1 cellular context compared by ENCODE assay signal in genomic region chr1:248873993-248874671, GRCh38.
TF ChIP-seq lines count a peak whose summit lies in the region.

No MANE protein-coding gene starts in this region.

TF ChIP-seq in HepG2, 621 proteins besides CTCF, POLR2A, EP300 and RAD21 (continued from another document and continues in another):
- TF ChIP-seq, protein P1, sequence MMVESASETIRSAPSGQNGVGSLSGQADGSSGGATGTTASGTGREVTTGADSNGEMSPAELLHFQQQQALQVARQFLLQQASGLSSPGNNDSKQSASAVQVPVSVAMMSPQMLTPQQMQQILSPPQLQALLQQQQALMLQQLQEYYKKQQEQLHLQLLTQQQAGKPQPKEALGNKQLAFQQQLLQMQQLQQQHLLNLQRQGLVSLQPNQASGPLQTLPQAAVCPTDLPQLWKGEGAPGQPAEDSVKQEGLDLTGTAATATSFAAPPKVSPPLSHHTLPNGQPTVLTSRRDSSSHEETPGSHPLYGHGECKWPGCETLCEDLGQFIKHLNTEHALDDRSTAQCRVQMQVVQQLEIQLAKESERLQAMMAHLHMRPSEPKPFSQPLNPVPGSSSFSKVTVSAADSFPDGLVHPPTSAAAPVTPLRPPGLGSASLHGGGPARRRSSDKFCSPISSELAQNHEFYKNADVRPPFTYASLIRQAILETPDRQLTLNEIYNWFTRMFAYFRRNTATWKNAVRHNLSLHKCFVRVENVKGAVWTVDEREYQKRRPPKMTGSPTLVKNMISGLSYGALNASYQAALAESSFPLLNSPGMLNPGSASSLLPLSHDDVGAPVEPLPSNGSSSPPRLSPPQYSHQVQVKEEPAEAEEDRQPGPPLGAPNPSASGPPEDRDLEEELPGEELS (CRISPR knock-in tag; IDR thresholded peaks at IDR 0.05) = no peak; the same call in 1 of the 2 replicates
- TF ChIP-seq ZNF282 (IDR thresholded peaks at IDR 0.05; ENCODE audit: partially characterized antibody) (no peak), NFIC (IDR thresholded peaks at IDR 0.05; ENCODE audit: low read length) (peak; percentile 23; the same call in 1 of the 2 replicates), BCL6 (CRISPR knock-in tag; IDR thresholded peaks at IDR 0.05) (no peak), ZNF337 (CRISPR knock-in tag; IDR thresholded peaks at IDR 0.05; ENCODE audit: borderline replicate concordance, low read depth) (no peak), ZKSCAN8 (CRISPR knock-in tag; IDR thresholded peaks at IDR 0.05; ENCODE audit: borderline replicate concordance) (no peak), ZNF883 (CRISPR knock-in tag; IDR thresholded peaks at IDR 0.05; ENCODE audit: not compliant biosample characterization) (no peak), AGO2 (optimal IDR thresholded peaks at IDR 0.05; ENCODE audit: low read depth, low read length) (no peak), DMAP1 (CRISPR knock-in tag; IDR thresholded peaks at IDR 0.05) (no peak), TAF15 (IDR thresholded peaks at IDR 0.05; ENCODE audit: low read depth, low read length, poor library complexity, severe bottlenecking) (no peak), MXD4 (CRISPR knock-in tag; IDR thresholded peaks at IDR 0.05) (no peak), MAZ (IDR thresholded peaks at IDR 0.05; ENCODE audit: borderline replicate concordance, low read depth, low read length) (peak; percentile 11; the same call in 1 of the 2 replicates), MAZ (CRISPR knock-in tag; IDR thresholded peaks at IDR 0.05; ENCODE audit: low read depth) (0 out of 2 replicates have a peak, but pooled peaks have one; percentile 17), POLR2AphosphoS2 (IDR thresholded peaks at IDR 0.05; ENCODE audit: low read depth, low read length) (no peak), PCBP1 (IDR thresholded peaks at IDR 0.05; ENCODE audit: borderline replicate concordance, low read depth, low read length) (no peak), ZNF770 (CRISPR knock-in tag; IDR thresholded peaks at IDR 0.05) (no peak), PAX8 (CRISPR knock-in tag; IDR thresholded peaks at IDR 0.05; ENCODE audit: borderline replicate concordance) (no peak), HOXD1 (CRISPR knock-in tag; IDR thresholded peaks at IDR 0.05) (no peak), ZBTB33 (CRISPR knock-in tag; IDR thresholded peaks at IDR 0.05) (0 out of 2 replicates have a peak, but pooled peaks have one; percentile 24), ADNP (CRISPR knock-in tag; IDR thresholded peaks at IDR 0.05) (no peak), ZNF709 (CRISPR knock-in tag; IDR thresholded peaks at IDR 0.05) (no peak), ZNF292 (CRISPR knock-in tag; IDR thresholded peaks at IDR 0.05; ENCODE audit: borderline replicate concordance, low read depth) (no peak; the same call in 1 of the 2 replicates), NCOA5 (CRISPR knock-in tag; IDR thresholded peaks at IDR 0.05) (no peak), NR2F6 (IDR thresholded peaks at IDR 0.05) (no peak), NR2F6 (CRISPR knock-in tag; IDR thresholded peaks at IDR 0.05) (0 out of 2 replicates have a peak, but pooled peaks have one; percentile 38), POLR2G (IDR thresholded peaks at IDR 0.05; ENCODE audit: low read depth, low read length) (no peak), ETV5 (CRISPR knock-in tag; IDR thresholded peaks at IDR 0.05; ENCODE audit: borderline replicate concordance) (no peak), BRF2 (CRISPR knock-in tag; IDR thresholded peaks at IDR 0.05) (peak; percentile 35; the same call in 1 of the 2 replicates), ZBTB2 (CRISPR knock-in tag; IDR thresholded peaks at IDR 0.05; ENCODE audit: low read depth) (peak; percentile 58; the same call in 1 of the 2 replicates), YEATS2 (CRISPR knock-in tag; IDR thresholded peaks at IDR 0.05; ENCODE audit: borderline replicate concordance) (0 out of 2 replicates have a peak, but pooled peaks have one; percentile 2), RCOR2 (CRISPR knock-in tag; IDR thresholded peaks at IDR 0.05) (no peak), ZNF350 (CRISPR knock-in tag; IDR thresholded peaks at IDR 0.05; ENCODE audit: borderline replicate concordance, low read depth) (peak; percentile 21; the same call in 1 of the 2 replicates), JUNB (CRISPR knock-in tag; IDR thresholded peaks at IDR 0.05; ENCODE audit: borderline replicate concordance) (no peak)
- TF ChIP-seq, protein P2, sequence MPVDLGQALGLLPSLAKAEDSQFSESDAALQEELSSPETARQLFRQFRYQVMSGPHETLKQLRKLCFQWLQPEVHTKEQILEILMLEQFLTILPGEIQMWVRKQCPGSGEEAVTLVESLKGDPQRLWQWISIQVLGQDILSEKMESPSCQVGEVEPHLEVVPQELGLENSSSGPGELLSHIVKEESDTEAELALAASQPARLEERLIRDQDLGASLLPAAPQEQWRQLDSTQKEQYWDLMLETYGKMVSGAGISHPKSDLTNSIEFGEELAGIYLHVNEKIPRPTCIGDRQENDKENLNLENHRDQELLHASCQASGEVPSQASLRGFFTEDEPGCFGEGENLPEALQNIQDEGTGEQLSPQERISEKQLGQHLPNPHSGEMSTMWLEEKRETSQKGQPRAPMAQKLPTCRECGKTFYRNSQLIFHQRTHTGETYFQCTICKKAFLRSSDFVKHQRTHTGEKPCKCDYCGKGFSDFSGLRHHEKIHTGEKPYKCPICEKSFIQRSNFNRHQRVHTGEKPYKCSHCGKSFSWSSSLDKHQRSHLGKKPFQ (CRISPR knock-in tag; IDR thresholded peaks at IDR 0.05; ENCODE audit: insufficient replicate concordance) = peak; percentile 42
- TF ChIP-seq, protein P3, sequence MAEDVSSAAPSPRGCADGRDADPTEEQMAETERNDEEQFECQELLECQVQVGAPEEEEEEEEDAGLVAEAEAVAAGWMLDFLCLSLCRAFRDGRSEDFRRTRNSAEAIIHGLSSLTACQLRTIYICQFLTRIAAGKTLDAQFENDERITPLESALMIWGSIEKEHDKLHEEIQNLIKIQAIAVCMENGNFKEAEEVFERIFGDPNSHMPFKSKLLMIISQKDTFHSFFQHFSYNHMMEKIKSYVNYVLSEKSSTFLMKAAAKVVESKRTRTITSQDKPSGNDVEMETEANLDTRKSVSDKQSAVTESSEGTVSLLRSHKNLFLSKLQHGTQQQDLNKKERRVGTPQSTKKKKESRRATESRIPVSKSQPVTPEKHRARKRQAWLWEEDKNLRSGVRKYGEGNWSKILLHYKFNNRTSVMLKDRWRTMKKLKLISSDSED (CRISPR knock-in tag; IDR thresholded peaks at IDR 0.05) = no peak
- TF ChIP-seq, protein P4, sequence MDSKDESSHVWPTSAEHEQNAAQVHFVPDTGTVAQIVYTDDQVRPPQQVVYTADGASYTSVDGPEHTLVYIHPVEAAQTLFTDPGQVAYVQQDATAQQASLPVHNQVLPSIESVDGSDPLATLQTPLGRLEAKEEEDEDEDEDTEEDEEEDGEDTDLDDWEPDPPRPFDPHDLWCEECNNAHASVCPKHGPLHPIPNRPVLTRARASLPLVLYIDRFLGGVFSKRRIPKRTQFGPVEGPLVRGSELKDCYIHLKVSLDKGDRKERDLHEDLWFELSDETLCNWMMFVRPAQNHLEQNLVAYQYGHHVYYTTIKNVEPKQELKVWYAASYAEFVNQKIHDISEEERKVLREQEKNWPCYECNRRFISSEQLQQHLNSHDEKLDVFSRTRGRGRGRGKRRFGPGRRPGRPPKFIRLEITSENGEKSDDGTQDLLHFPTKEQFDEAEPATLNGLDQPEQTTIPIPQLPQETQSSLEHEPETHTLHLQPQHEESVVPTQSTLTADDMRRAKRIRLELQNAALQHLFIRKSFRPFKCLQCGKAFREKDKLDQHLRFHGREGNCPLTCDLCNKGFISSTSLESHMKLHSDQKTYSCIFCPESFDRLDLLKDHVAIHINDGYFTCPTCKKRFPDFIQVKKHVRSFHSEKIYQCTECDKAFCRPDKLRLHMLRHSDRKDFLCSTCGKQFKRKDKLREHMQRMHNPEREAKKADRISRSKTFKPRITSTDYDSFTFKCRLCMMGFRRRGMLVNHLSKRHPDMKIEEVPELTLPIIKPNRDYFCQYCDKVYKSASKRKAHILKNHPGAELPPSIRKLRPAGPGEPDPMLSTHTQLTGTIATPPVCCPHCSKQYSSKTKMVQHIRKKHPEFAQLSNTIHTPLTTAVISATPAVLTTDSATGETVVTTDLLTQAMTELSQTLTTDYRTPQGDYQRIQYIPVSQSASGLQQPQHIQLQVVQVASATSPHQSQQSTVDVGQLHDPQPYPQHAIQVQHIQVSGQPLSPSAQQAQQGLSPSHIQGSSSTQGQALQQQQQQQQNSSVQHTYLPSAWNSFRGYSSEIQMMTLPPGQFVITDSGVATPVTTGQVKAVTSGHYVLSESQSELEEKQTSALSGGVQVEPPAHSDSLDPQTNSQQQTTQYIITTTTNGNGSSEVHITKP (CRISPR knock-in tag; IDR thresholded peaks at IDR 0.05; ENCODE audit: low read depth) = no peak
- TF ChIP-seq, protein P5, sequence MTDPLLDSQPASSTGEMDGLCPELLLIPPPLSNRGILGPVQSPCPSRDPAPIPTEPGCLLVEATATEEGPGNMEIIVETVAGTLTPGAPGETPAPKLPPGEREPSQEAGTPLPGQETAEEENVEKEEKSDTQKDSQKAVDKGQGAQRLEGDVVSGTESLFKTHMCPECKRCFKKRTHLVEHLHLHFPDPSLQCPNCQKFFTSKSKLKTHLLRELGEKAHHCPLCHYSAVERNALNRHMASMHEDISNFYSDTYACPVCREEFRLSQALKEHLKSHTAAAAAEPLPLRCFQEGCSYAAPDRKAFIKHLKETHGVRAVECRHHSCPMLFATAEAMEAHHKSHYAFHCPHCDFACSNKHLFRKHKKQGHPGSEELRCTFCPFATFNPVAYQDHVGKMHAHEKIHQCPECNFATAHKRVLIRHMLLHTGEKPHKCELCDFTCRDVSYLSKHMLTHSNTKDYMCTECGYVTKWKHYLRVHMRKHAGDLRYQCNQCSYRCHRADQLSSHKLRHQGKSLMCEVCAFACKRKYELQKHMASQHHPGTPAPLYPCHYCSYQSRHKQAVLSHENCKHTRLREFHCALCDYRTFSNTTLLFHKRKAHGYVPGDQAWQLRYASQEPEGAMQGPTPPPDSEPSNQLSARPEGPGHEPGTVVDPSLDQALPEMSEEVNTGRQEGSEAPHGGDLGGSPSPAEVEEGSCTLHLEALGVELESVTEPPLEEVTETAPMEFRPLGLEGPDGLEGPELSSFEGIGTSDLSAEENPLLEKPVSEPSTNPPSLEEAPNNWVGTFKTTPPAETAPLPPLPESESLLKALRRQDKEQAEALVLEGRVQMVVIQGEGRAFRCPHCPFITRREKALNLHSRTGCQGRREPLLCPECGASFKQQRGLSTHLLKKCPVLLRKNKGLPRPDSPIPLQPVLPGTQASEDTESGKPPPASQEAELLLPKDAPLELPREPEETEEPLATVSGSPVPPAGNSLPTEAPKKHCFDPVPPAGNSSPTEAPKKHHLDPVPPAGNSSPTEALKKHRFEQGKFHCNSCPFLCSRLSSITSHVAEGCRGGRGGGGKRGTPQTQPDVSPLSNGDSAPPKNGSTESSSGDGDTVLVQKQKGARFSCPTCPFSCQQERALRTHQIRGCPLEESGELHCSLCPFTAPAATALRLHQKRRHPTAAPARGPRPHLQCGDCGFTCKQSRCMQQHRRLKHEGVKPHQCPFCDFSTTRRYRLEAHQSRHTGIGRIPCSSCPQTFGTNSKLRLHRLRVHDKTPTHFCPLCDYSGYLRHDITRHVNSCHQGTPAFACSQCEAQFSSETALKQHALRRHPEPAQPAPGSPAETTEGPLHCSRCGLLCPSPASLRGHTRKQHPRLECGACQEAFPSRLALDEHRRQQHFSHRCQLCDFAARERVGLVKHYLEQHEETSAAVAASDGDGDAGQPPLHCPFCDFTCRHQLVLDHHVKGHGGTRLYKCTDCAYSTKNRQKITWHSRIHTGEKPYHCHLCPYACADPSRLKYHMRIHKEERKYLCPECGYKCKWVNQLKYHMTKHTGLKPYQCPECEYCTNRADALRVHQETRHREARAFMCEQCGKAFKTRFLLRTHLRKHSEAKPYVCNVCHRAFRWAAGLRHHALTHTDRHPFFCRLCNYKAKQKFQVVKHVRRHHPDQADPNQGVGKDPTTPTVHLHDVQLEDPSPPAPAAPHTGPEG (CRISPR knock-in tag; IDR thresholded peaks at IDR 0.05) = no peak
